Comparison of ENCODE assay signal across 1 cellular context in the genomic region with DNA sequence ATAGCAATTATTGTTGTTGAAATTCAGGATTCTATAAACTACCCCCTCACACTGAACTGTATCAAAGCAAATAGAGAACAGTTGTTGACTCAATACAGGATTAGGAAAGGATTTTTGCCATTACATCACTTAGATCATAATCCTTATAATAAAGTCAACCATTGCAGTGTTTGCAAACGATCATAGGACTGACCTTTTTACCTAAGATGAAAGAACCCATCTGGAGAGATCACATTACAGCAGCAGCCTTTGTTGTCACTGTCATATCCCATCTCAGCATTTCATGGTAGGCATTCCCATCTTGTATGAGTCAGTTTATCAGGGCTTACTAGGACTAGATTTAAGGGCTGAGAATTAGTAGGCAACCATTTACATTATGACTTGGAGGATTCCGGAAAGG.
TF ChIP-seq lines count a peak whose summit lies in the region.

No MANE protein-coding gene starts in this region.

TF ChIP-seq in HepG2, 621 proteins besides CTCF, POLR2A, EP300 and RAD21 (continued from another document and continues in another):
- TF ChIP-seq, protein P1, sequence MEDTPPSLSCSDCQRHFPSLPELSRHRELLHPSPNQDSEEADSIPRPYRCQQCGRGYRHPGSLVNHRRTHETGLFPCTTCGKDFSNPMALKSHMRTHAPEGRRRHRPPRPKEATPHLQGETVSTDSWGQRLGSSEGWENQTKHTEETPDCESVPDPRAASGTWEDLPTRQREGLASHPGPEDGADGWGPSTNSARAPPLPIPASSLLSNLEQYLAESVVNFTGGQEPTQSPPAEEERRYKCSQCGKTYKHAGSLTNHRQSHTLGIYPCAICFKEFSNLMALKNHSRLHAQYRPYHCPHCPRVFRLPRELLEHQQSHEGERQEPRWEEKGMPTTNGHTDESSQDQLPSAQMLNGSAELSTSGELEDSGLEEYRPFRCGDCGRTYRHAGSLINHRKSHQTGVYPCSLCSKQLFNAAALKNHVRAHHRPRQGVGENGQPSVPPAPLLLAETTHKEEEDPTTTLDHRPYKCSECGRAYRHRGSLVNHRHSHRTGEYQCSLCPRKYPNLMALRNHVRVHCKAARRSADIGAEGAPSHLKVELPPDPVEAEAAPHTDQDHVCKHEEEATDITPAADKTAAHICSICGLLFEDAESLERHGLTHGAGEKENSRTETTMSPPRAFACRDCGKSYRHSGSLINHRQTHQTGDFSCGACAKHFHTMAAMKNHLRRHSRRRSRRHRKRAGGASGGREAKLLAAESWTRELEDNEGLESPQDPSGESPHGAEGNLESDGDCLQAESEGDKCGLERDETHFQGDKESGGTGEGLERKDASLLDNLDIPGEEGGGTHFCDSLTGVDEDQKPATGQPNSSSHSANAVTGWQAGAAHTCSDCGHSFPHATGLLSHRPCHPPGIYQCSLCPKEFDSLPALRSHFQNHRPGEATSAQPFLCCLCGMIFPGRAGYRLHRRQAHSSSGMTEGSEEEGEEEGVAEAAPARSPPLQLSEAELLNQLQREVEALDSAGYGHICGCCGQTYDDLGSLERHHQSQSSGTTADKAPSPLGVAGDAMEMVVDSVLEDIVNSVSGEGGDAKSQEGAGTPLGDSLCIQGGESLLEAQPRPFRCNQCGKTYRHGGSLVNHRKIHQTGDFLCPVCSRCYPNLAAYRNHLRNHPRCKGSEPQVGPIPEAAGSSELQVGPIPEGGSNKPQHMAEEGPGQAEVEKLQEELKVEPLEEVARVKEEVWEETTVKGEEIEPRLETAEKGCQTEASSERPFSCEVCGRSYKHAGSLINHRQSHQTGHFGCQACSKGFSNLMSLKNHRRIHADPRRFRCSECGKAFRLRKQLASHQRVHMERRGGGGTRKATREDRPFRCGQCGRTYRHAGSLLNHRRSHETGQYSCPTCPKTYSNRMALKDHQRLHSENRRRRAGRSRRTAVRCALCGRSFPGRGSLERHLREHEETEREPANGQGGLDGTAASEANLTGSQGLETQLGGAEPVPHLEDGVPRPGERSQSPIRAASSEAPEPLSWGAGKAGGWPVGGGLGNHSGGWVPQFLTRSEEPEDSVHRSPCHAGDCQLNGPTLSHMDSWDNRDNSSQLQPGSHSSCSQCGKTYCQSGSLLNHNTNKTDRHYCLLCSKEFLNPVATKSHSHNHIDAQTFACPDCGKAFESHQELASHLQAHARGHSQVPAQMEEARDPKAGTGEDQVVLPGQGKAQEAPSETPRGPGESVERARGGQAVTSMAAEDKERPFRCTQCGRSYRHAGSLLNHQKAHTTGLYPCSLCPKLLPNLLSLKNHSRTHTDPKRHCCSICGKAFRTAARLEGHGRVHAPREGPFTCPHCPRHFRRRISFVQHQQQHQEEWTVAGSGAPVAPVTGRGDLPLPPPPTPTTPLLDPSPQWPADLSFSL (CRISPR knock-in tag; IDR thresholded peaks at IDR 0.05), result no peak
- TF ChIP-seq ZKSCAN1 (IDR thresholded peaks at IDR 0.05; ENCODE audit: low read length) (no peak), ZKSCAN8 (CRISPR knock-in tag; IDR thresholded peaks at IDR 0.05; ENCODE audit: borderline replicate concordance) (peak; percentile 82), ELF1 (CRISPR knock-in tag; IDR thresholded peaks at IDR 0.05) (no peak), HOXA7 (CRISPR knock-in tag; IDR thresholded peaks at IDR 0.05) (no peak), GTF2F1 (IDR thresholded peaks at IDR 0.05; ENCODE audit: low read length) (no peak), IRX3 (CRISPR knock-in tag; IDR thresholded peaks at IDR 0.05; ENCODE audit: borderline replicate concordance, low read depth) (no peak), ZNF883 (CRISPR knock-in tag; IDR thresholded peaks at IDR 0.05; ENCODE audit: not compliant biosample characterization) (no peak), NR3C1 (CRISPR knock-in tag; IDR thresholded peaks at IDR 0.05) (no peak), FOXA3 (CRISPR knock-in tag; IDR thresholded peaks at IDR 0.05) (peak; percentile 99), JARID2 (CRISPR knock-in tag; IDR thresholded peaks at IDR 0.05; ENCODE audit: insufficient replicate concordance) (no peak), ZNF607 (CRISPR knock-in tag; IDR thresholded peaks at IDR 0.05; ENCODE audit: borderline replicate concordance) (no peak), MYC (CRISPR knock-in tag; IDR thresholded peaks at IDR 0.05; ENCODE audit: borderline replicate concordance) (no peak), ARNT (IDR thresholded peaks at IDR 0.05) (no peak), ZNF674 (CRISPR knock-in tag; IDR thresholded peaks at IDR 0.05; ENCODE audit: low read depth) (no peak), ZNF264 (CRISPR knock-in tag; IDR thresholded peaks at IDR 0.05) (peak; percentile 38; the same call in 1 of the 2 replicates), NONO (IDR thresholded peaks at IDR 0.05) (no peak), NONO (CRISPR knock-in tag; conservative IDR thresholded peaks at IDR 0.05) (0 out of 2 replicates have a peak, but pooled peaks have one; percentile 33), ZMAT3 (CRISPR knock-in tag; conservative IDR thresholded peaks at IDR 0.05) (no peak), AGO2 (optimal IDR thresholded peaks at IDR 0.05; ENCODE audit: low read depth, low read length) (no peak), ZNF589 (CRISPR knock-in tag; conservative IDR thresholded peaks at IDR 0.05) (no peak), SIX4 (CRISPR knock-in tag; IDR thresholded peaks at IDR 0.05) (peak; percentile 100), EZH2 (conservative IDR thresholded peaks at IDR 0.05; ENCODE audit: low read depth, low read length) (no peak), MEF2D (CRISPR knock-in tag; IDR thresholded peaks at IDR 0.05) (0 out of 2 replicates have a peak, but pooled peaks have one; percentile 13), CENPT (CRISPR knock-in tag; IDR thresholded peaks at IDR 0.05; ENCODE audit: low read depth) (no peak), JUNB (CRISPR knock-in tag; IDR thresholded peaks at IDR 0.05; ENCODE audit: borderline replicate concordance) (no peak; the same call in 1 of the 2 replicates), IKZF4 (CRISPR knock-in tag; IDR thresholded peaks at IDR 0.05; ENCODE audit: borderline replicate concordance, low read depth, not compliant biosample characterization) (no peak), ZNF556 (CRISPR knock-in tag; IDR thresholded peaks at IDR 0.05; ENCODE audit: borderline replicate concordance) (no peak), XBP1 (CRISPR knock-in tag; IDR thresholded peaks at IDR 0.05) (no peak), ZKSCAN5 (CRISPR knock-in tag; IDR thresholded peaks at IDR 0.05) (no peak)
- TF ChIP-seq, protein P2, sequence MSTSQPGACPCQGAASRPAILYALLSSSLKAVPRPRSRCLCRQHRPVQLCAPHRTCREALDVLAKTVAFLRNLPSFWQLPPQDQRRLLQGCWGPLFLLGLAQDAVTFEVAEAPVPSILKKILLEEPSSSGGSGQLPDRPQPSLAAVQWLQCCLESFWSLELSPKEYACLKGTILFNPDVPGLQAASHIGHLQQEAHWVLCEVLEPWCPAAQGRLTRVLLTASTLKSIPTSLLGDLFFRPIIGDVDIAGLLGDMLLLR (CRISPR knock-in tag; IDR thresholded peaks at IDR 0.05), result no peak
- TF ChIP-seq, protein P3, sequence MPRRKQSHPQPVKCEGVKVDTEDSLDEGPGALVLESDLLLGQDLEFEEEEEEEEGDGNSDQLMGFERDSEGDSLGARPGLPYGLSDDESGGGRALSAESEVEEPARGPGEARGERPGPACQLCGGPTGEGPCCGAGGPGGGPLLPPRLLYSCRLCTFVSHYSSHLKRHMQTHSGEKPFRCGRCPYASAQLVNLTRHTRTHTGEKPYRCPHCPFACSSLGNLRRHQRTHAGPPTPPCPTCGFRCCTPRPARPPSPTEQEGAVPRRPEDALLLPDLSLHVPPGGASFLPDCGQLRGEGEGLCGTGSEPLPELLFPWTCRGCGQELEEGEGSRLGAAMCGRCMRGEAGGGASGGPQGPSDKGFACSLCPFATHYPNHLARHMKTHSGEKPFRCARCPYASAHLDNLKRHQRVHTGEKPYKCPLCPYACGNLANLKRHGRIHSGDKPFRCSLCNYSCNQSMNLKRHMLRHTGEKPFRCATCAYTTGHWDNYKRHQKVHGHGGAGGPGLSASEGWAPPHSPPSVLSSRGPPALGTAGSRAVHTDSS (CRISPR knock-in tag; conservative IDR thresholded peaks at IDR 0.05), result no peak
- TF ChIP-seq, protein P4, sequence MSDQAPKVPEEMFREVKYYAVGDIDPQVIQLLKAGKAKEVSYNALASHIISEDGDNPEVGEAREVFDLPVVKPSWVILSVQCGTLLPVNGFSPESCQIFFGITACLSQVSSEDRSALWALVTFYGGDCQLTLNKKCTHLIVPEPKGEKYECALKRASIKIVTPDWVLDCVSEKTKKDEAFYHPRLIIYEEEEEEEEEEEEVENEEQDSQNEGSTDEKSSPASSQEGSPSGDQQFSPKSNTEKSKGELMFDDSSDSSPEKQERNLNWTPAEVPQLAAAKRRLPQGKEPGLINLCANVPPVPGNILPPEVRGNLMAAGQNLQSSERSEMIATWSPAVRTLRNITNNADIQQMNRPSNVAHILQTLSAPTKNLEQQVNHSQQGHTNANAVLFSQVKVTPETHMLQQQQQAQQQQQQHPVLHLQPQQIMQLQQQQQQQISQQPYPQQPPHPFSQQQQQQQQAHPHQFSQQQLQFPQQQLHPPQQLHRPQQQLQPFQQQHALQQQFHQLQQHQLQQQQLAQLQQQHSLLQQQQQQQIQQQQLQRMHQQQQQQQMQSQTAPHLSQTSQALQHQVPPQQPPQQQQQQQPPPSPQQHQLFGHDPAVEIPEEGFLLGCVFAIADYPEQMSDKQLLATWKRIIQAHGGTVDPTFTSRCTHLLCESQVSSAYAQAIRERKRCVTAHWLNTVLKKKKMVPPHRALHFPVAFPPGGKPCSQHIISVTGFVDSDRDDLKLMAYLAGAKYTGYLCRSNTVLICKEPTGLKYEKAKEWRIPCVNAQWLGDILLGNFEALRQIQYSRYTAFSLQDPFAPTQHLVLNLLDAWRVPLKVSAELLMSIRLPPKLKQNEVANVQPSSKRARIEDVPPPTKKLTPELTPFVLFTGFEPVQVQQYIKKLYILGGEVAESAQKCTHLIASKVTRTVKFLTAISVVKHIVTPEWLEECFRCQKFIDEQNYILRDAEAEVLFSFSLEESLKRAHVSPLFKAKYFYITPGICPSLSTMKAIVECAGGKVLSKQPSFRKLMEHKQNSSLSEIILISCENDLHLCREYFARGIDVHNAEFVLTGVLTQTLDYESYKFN (CRISPR knock-in tag; conservative IDR thresholded peaks at IDR 0.05), result peak; percentile 88
- TF ChIP-seq, protein P5, sequence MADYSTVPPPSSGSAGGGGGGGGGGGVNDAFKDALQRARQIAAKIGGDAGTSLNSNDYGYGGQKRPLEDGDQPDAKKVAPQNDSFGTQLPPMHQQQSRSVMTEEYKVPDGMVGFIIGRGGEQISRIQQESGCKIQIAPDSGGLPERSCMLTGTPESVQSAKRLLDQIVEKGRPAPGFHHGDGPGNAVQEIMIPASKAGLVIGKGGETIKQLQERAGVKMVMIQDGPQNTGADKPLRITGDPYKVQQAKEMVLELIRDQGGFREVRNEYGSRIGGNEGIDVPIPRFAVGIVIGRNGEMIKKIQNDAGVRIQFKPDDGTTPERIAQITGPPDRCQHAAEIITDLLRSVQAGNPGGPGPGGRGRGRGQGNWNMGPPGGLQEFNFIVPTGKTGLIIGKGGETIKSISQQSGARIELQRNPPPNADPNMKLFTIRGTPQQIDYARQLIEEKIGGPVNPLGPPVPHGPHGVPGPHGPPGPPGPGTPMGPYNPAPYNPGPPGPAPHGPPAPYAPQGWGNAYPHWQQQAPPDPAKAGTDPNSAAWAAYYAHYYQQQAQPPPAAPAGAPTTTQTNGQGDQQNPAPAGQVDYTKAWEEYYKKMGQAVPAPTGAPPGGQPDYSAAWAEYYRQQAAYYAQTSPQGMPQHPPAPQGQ (CRISPR knock-in tag; IDR thresholded peaks at IDR 0.05; ENCODE audit: borderline replicate concordance), result no peak
- TF ChIP-seq, protein P6, sequence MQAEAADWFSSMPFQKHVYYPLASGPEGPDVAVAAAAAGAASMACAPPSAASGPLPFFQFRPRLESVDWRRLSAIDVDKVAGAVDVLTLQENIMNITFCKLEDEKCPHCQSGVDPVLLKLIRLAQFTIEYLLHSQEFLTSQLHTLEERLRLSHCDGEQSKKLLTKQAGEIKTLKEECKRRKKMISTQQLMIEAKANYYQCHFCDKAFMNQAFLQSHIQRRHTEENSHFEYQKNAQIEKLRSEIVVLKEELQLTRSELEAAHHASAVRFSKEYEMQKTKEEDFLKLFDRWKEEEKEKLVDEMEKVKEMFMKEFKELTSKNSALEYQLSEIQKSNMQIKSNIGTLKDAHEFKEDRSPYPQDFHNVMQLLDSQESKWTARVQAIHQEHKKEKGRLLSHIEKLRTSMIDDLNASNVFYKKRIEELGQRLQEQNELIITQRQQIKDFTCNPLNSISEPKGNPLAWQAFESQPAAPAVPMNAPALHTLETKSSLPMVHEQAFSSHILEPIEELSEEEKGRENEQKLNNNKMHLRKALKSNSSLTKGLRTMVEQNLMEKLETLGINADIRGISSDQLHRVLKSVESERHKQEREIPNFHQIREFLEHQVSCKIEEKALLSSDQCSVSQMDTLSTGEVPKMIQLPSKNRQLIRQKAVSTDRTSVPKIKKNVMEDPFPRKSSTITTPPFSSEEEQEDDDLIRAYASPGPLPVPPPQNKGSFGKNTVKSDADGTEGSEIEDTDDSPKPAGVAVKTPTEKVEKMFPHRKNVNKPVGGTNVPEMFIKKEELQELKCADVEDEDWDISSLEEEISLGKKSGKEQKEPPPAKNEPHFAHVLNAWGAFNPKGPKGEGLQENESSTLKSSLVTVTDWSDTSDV (CRISPR knock-in tag; IDR thresholded peaks at IDR 0.05), result no peak
- TF ChIP-seq, protein P7, sequence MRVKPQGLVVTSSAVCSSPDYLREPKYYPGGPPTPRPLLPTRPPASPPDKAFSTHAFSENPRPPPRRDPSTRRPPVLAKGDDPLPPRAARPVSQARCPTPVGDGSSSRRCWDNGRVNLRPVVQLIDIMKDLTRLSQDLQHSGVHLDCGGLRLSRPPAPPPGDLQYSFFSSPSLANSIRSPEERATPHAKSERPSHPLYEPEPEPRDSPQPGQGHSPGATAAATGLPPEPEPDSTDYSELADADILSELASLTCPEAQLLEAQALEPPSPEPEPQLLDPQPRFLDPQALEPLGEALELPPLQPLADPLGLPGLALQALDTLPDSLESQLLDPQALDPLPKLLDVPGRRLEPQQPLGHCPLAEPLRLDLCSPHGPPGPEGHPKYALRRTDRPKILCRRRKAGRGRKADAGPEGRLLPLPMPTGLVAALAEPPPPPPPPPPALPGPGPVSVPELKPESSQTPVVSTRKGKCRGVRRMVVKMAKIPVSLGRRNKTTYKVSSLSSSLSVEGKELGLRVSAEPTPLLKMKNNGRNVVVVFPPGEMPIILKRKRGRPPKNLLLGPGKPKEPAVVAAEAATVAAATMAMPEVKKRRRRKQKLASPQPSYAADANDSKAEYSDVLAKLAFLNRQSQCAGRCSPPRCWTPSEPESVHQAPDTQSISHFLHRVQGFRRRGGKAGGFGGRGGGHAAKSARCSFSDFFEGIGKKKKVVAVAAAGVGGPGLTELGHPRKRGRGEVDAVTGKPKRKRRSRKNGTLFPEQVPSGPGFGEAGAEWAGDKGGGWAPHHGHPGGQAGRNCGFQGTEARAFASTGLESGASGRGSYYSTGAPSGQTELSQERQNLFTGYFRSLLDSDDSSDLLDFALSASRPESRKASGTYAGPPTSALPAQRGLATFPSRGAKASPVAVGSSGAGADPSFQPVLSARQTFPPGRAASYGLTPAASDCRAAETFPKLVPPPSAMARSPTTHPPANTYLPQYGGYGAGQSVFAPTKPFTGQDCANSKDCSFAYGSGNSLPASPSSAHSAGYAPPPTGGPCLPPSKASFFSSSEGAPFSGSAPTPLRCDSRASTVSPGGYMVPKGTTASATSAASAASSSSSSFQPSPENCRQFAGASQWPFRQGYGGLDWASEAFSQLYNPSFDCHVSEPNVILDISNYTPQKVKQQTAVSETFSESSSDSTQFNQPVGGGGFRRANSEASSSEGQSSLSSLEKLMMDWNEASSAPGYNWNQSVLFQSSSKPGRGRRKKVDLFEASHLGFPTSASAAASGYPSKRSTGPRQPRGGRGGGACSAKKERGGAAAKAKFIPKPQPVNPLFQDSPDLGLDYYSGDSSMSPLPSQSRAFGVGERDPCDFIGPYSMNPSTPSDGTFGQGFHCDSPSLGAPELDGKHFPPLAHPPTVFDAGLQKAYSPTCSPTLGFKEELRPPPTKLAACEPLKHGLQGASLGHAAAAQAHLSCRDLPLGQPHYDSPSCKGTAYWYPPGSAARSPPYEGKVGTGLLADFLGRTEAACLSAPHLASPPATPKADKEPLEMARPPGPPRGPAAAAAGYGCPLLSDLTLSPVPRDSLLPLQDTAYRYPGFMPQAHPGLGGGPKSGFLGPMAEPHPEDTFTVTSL (CRISPR knock-in tag; IDR thresholded peaks at IDR 0.05; ENCODE audit: borderline replicate concordance), result peak; percentile 86; the same call in 1 of the 2 replicates
